In genomic region chr3:48504051-48504946, GRCh38 we compare ENCODE assay signal across 8 cellular contexts. TPM values are rescaled to one million over a fixed set of nuclear protein-coding genes. Genes with fewer than 3 reads are reported as not detected.
DNase-seq lines count a peak whose midpoint lies in the region; ATAC-seq and TF ChIP-seq lines count a peak whose summit lies in the region.

SHISA5 (minus strand) TSS chr3:48504174; CDS start chr3:48504094, 80 bp downstream.

- H3K27me3 Mint-ChIP-seq in CD4-positive, CD25-positive, alpha-beta regulatory T cell, result peaks cover 4% of the 10 kb centered on the region

- H3K9ac ChIP-seq in rectal smooth muscle tissue (ENCODE audit: low read length), result peak within 1 kb of the TSS; percentile 59

- peaks cover 37% of the 10 kb centered on the region for H3K4me1 ChIP-seq in CD4-positive, CD25-positive, alpha-beta regulatory T cell (ENCODE audit: control insufficient read depth, insufficient read depth, low read length, poor library complexity, severe bottlenecking)
- H3K4me1 ChIP-seq in rectal smooth muscle tissue (ENCODE audit: control insufficient read depth, insufficient read depth, low read length), result peaks cover 11% of the 10 kb centered on the region

- H3K27ac Mint-ChIP-seq in CD4-positive, CD25-positive, alpha-beta regulatory T cell, result peak within 1 kb of the TSS; percentile 86 to 98 (median 90)

- no peaks in the 10 kb centered on the region for H3K9me3 Mint-ChIP-seq in CD4-positive, CD25-positive, alpha-beta regulatory T cell

- H3K4me1 Mint-ChIP-seq in CD4-positive, CD25-positive, alpha-beta regulatory T cell, result peaks cover 8 to 69% (median 30%) of the 10 kb centered on the region in 4 donors

- H3K27ac ChIP-seq in CD4-positive, CD25-positive, alpha-beta regulatory T cell (ENCODE audit: insufficient read depth, low read length, poor library complexity, severe bottlenecking), result peak within 1 kb of the TSS; percentile 69
- peak within 1 kb of the TSS; percentile 96 for H3K27ac ChIP-seq in rectal smooth muscle tissue (ENCODE audit: low read depth, low read length)

- peaks cover 4% of the 10 kb centered on the region for H3K36me3 ChIP-seq in CD4-positive, CD25-positive, alpha-beta regulatory T cell (ENCODE audit: control insufficient read depth, insufficient read depth, low read length)
- H3K36me3 ChIP-seq in rectal smooth muscle tissue (ENCODE audit: control insufficient read depth, insufficient read depth, low read length), result no peaks in the 10 kb centered on the region

- no peaks in the 10 kb centered on the region for H3K27me3 ChIP-seq in CD4-positive, CD25-positive, alpha-beta regulatory T cell (ENCODE audit: control insufficient read depth, insufficient read depth, low read length)
- no peaks in the 10 kb centered on the region for H3K27me3 ChIP-seq in rectal smooth muscle tissue (ENCODE audit: control insufficient read depth, insufficient read depth, low read length)

- H3K9me3 ChIP-seq in CD4-positive, CD25-positive, alpha-beta regulatory T cell (ENCODE audit: control insufficient read depth in 2 of 2, low read length in 2 of 2), result no peaks in the 10 kb centered on the region

- DNase-seq in CD4-positive, CD25-positive, alpha-beta regulatory T cell, result peak; percentile 49 to 61 (median 54)
- peak in 4 of 5 experiments; percentile 27 to 67 (median 40) for DNase-seq in T-helper 2 cell
- DNase-seq in astrocyte of the spinal cord (ENCODE audit: low read depth, low spot score), result peak; percentile 66
- DNase-seq in hepatic stellate cell (ENCODE audit: low spot score), result peak; percentile 64
- no peak for DNase-seq in NCI-H446 treated with DMSO at 0.1 percent for 48 hours (lab: John Stamatoyannopoulos, UW)
- no peak for DNase-seq in COLO829 (ENCODE audit: low spot score)

- peak; percentile 58 to 59 for ATAC-seq in CD4-positive, CD25-positive, alpha-beta regulatory T cell (ENCODE audit: low read depth in 2 of 2)
- peak; percentile 47 for ATAC-seq in HG02852 (IDR thresholded peaks at IDR 0.05; ENCODE audit: unreplicated experiment)

- H3K4me3 ChIP-seq in CD4-positive, CD25-positive, alpha-beta regulatory T cell (ENCODE audit: low read depth, low read length), result peak within 1 kb of the TSS; percentile 59
- peak within 1 kb of the TSS; percentile 77 for H3K4me3 ChIP-seq in astrocyte of the spinal cord (ENCODE audit: low read depth, low read length)
- peak within 1 kb of the TSS; percentile 87 for H3K4me3 ChIP-seq in rectal smooth muscle tissue (ENCODE audit: low read length)

- H3K4me3 Mint-ChIP-seq in CD4-positive, CD25-positive, alpha-beta regulatory T cell, result peak within 1 kb of the TSS; percentile 83 to 92 (median 86)

- peaks cover 8% of the 10 kb centered on the region for H3K36me3 Mint-ChIP-seq in CD4-positive, CD25-positive, alpha-beta regulatory T cell

- no peak for TF ChIP-seq CTCF in astrocyte of the spinal cord (IDR thresholded peaks at IDR 0.05; ENCODE audit: low read depth, low read length)

- in situ Hi-C loops in astrocyte of the spinal cord (cut with HindIII; ENCODE audit: low sequenced_read_pairs), result no loop called here

RNA-seq across cellular contexts. Expression of gene SHISA5, which starts in this region (rescaled TPM):
- 197 TPM for total RNA-seq in CD4-positive, CD25-positive, alpha-beta regulatory T cell
- polyA plus RNA-seq in CD4-positive, CD25-positive, alpha-beta regulatory T cell, result 100 to 1,000 TPM; 415 to 598 (median 440) TPM

Comparison
In these comparisons a context has a peak if more than half of its experiments do, and no peak if none do; other contexts are left out.
1. DNase-seq: peak in CD4-positive, CD25-positive, alpha-beta regulatory T cell (3 of 3), T-helper 2 cell (4 of 5), astrocyte of the spinal cord (single experiment) and hepatic stellate cell (single experiment); none in NCI-H446 treated with DMSO at 0.1 percent for 48 hours (single experiment) and COLO829 (single experiment).
2. Peak in every context shown above with its lines, with median percentiles within 50 percentile points of each other: H3K4me3 ChIP-seq.